12 cellular contexts compared by ENCODE assay signal in genomic region chr15:96337354-96337990, GRCh38. TPM values are rescaled to one million over a fixed set of nuclear protein-coding genes. Genes with fewer than 3 reads are reported as not detected.
DNase-seq lines count a peak whose midpoint lies in the region; ATAC-seq, FAIRE-seq and TF ChIP-seq lines count a peak whose summit lies in the region.
"Had no signal": no experiment of that assay in that cellular context is flagged by ENCODE, and none has a peak within 500 bp of the region (broad histone marks: within the 10 kb centered on the region; RNA-seq: fewer than 3 reads in every experiment).

No MANE protein-coding gene starts in this region.

- H3K36me3 ChIP-seq in A673 (ENCODE audit: insufficient read depth, low read length, poor library complexity, severe bottlenecking) (peaks cover 81% of the 10 kb centered on the region), MG63 (peaks cover 68% of the 10 kb centered on the region), endothelial cell of umbilical vein (ENCODE audit: control insufficient read depth in 2 of 2, extremely low read depth in 1 of 2, insufficient read depth in 2 of 2, low read length in 2 of 2) (peaks cover 34 to 49% of the 10 kb centered on the region in 2 experiments)

- no peaks in the 10 kb centered on the region for H3K79me1 ChIP-seq in H9 (ENCODE audit: insufficient read depth, low read depth, low read length, poor library complexity, severe bottlenecking)

- H3K27ac ChIP-seq in A673 (ENCODE audit: low read depth, low read length, poor library complexity, severe bottlenecking) (peak overlapping the region; percentile 97), endothelial cell of umbilical vein (ENCODE audit: insufficient read depth, low read depth, low read length) (peak overlapping the region; percentile 89), H9 (ENCODE audit: insufficient read length, low read depth, low read length) (no peak overlapping the region)

- H3K79me2 ChIP-seq in endothelial cell of umbilical vein (ENCODE audit: control insufficient read depth, insufficient read depth, low read length) (peaks cover 100% of the 10 kb centered on the region), H9 (ENCODE audit: insufficient read depth, low read length) (no peaks in the 10 kb centered on the region)

- peaks cover 16% of the 10 kb centered on the region for H3K4me1 ChIP-seq in A673 (ENCODE audit: insufficient read depth, low read length, poor library complexity, severe bottlenecking)
- H3K4me1 ChIP-seq in endothelial cell of umbilical vein (ENCODE audit: control insufficient read depth, extremely low read depth, insufficient read depth, low read length): peaks cover 7% of the 10 kb centered on the region
- peaks cover 11% of the 10 kb centered on the region; the same call in 1 of the 2 replicates for H3K4me1 ChIP-seq in H9 (ENCODE audit: insufficient read depth, low read length)

- POLR2A ChIA-PET in A673 (lab: Charles Lee; ENCODE audit: low non-redundant PET) (interaction anchor here (0.5 to 0.6 kb wide), 2 partner anchors 29 to 981 kb away, joined by 5 to 12 read pairs; no protein-coding TSS in a partner anchor), endothelial cell of umbilical vein (lab: Charles Lee) (interaction anchor here (0.6 to 4.2 kb wide), 7 partner anchors 8 to 1173 kb away, joined by 3 to 15 read pairs (median 6); no protein-coding TSS in a partner anchor)

- BruUV-seq in A673 (replicated peaks; lab: Mats Ljungman, UMichigan): no TSS peak
- BruUV-seq in endothelial cell of umbilical vein (replicated peaks; lab: Mats Ljungman, UMichigan): no TSS peak

- no peaks in the 10 kb centered on the region for H3K9me3 ChIP-seq in A673 (ENCODE audit: low read depth, low read length, poor library complexity, severe bottlenecking)
- no peaks in the 10 kb centered on the region for H3K9me3 ChIP-seq in MG63
- no peaks in the 10 kb centered on the region for H3K9me3 ChIP-seq in endothelial cell of umbilical vein (replicated peaks; ENCODE audit: control insufficient read depth, insufficient read depth, low read length)
- no peaks in the 10 kb centered on the region for H3K9me3 ChIP-seq in H9 (ENCODE audit: control insufficient read depth, low read depth, low read length)

- no peaks in the 10 kb centered on the region for H3K27me3 ChIP-seq in A673 (replicated peaks; ENCODE audit: insufficient read depth, low read depth, low read length, poor library complexity)
- H3K27me3 ChIP-seq in MG63: no peaks in the 10 kb centered on the region
- no peaks in the 10 kb centered on the region for H3K27me3 ChIP-seq in endothelial cell of umbilical vein (ENCODE audit: control insufficient read depth in 2 of 2, insufficient read depth in 2 of 2, low read length in 2 of 2)
- peaks cover 61% of the 10 kb centered on the region for H3K27me3 ChIP-seq in H9 (ENCODE audit: insufficient read depth, low read length)

- DNase-seq in A673 (ENCODE audit: low spot score) (no peak), MG63 (no peak), endothelial cell of umbilical vein (ENCODE audit: low read depth, low spot score) (peak; percentile 6), nephron progenitor cell (no peak), H9 (no peak), G401 (ENCODE audit: low spot score) (no peak), middle frontal gyrus (ENCODE audit: extremely low spot score, low spot score) (no peak)
- DNase-seq: CD8-positive, alpha-beta memory T cell; NCI-H446 treated with DMSO at 0.1 percent for 48 hours had no signal

- H3K9me3 Mint-ChIP-seq in nephron progenitor cell (no peaks in the 10 kb centered on the region), H9 (peaks cover 2 to 4% of the 10 kb centered on the region in 2 experiments; a peak in 3 of 5 replicates)
- H3K9me3 Mint-ChIP-seq: stimulated activated naive CD8-positive, alpha-beta T cell treated with anti-CD3 and anti-CD28 coated beads, Interleukin-15, Interleukin-2, amounts not matched to agents 100 ng/mL and 50 ng/mL, for 24 hours had no signal

- no peak overlapping the region for H3T11ph ChIP-seq in H9 (ENCODE audit: low read length)

- dilution Hi-C loops in endothelial cell of umbilical vein (cut with MboI; ENCODE audit: extremely low pct_ligation_motif_present, low sequenced_read_pairs): loop anchor here (25.0 kb wide), 1 partner anchor 1025 kb away; no protein-coding TSS in a partner anchor

- peak overlapping the region; percentile 97 for H3K4me3 Mint-ChIP-seq in nephron progenitor cell
- H3K4me3 Mint-ChIP-seq in H9: peak overlapping the region in 1 of 2 experiments; percentile 47; a peak in 3 of 5 replicates
- H3K4me3 Mint-ChIP-seq: CD8-positive, alpha-beta memory T cell; central memory CD8-positive, alpha-beta T cell; stimulated activated naive CD8-positive, alpha-beta T cell treated with anti-CD3 and anti-CD28 coated beads, Interleukin-15, Interleukin-2, amounts not matched to agents 100 ng/mL and 50 ng/mL, for 24 hours had no signal

- no CpG with 5 or more reads among the region's 14 CpGs for WGBS in H9 (ENCODE audit: extremely low coverage, insufficient read length, low lambda C conversion rate)

- TF ChIP-seq CTCF in A673 (conservative IDR thresholded peaks at IDR 0.05; ENCODE audit: low read depth, low read length): no peak
- TF ChIP-seq CTCF in endothelial cell of umbilical vein (IDR thresholded peaks at IDR 0.05; ENCODE audit: extremely low read depth in 1 of 2, insufficient read depth in 1 of 2, low read depth in 1 of 2, low read length in 2 of 2): no peak
- no peak for TF ChIP-seq CTCF in nephron progenitor cell (IDR thresholded peaks at IDR 0.05)
- TF ChIP-seq CTCF in H9 (conservative IDR thresholded peaks at IDR 0.05): no peak

- H3K9ac ChIP-seq in endothelial cell of umbilical vein (replicated peaks; ENCODE audit: extremely low read depth, insufficient read depth, low read length) (peak overlapping the region; percentile 87), H9 (ENCODE audit: extremely low read depth, insufficient read length, low read length) (no peak overlapping the region)

- no peak overlapping the region for H3K18ac ChIP-seq in H9 (ENCODE audit: insufficient read length, low read depth, low read length)

- no peak overlapping the region for H2BK5ac ChIP-seq in H9 (ENCODE audit: insufficient read length, low read length)

- H4K20me1 ChIP-seq in endothelial cell of umbilical vein (replicated peaks; ENCODE audit: control insufficient read depth, extremely low read depth, insufficient read depth, low read length) (peaks cover 2% of the 10 kb centered on the region), H9 (ENCODE audit: control insufficient read depth, insufficient read depth, insufficient read length) (no peaks in the 10 kb centered on the region)

- H3K23me2 ChIP-seq in H9 (ENCODE audit: insufficient read length, low read depth, low read length, poor library complexity, severe bottlenecking): peaks cover 13% of the 10 kb centered on the region

- H2BK15ac ChIP-seq in H9 (ENCODE audit: low read depth, low read length): no peak overlapping the region

- in situ Hi-C loops in G401 (cut with HindIII; ENCODE audit: low sequenced_read_pairs): no loop called here

- H3K4me1 Mint-ChIP-seq in nephron progenitor cell (peaks cover 66% of the 10 kb centered on the region), H9 (peaks cover 59 to 83% of the 10 kb centered on the region in 2 experiments)

- H3K4ac ChIP-seq in H9 (ENCODE audit: low read depth, low read length): no peak overlapping the region

- H3K4me2 ChIP-seq in endothelial cell of umbilical vein (ENCODE audit: insufficient read depth, low read length) (peak overlapping the region; percentile 97), H9 (ENCODE audit: insufficient read depth, insufficient read length, low read length) (no peak overlapping the region)

- H3K27me3 Mint-ChIP-seq in nephron progenitor cell (ENCODE audit: low read depth, poor library complexity) (peaks cover 32% of the 10 kb centered on the region), H9 (ENCODE audit: low read depth) (peaks cover 83% of the 10 kb centered on the region)

- H4K91ac ChIP-seq in H9 (ENCODE audit: insufficient read length, low read depth, low read length): no peak overlapping the region

- H3K27ac Mint-ChIP-seq in nephron progenitor cell (peak overlapping the region; percentile 94), H9 (no peak overlapping the region)
- H3K27ac Mint-ChIP-seq: CD8-positive, alpha-beta memory T cell; stimulated activated naive CD8-positive, alpha-beta T cell treated with anti-CD3 and anti-CD28 coated beads, Interleukin-15, Interleukin-2, amounts not matched to agents 100 ng/mL and 50 ng/mL, for 24 hours had no signal

- no peak overlapping the region for H4K8ac ChIP-seq in H9 (replicated peaks; ENCODE audit: insufficient read length, low read depth, low read length)

- peak; percentile 59 for FAIRE-seq in endothelial cell of umbilical vein (lab: Jason Lieb, UNC)

- TF ChIP-seq POLR2A in endothelial cell of umbilical vein (IDR thresholded peaks at IDR 0.05; ENCODE audit: low read depth, low read length): no peak

- no peak overlapping the region for H2AFZ ChIP-seq in endothelial cell of umbilical vein (ENCODE audit: low read depth, low read length)
- H2AFZ ChIP-seq in H9 (ENCODE audit: low read length): no peak overlapping the region

- H3K23ac ChIP-seq in H9 (ENCODE audit: insufficient read length, low read depth, low read length): no peak overlapping the region

- H3K36me3 Mint-ChIP-seq in nephron progenitor cell (ENCODE audit: low read depth) (peaks cover 89% of the 10 kb centered on the region), H9 (ENCODE audit: insufficient read depth in 1 of 3, low read depth in 3 of 3) (no peaks in the 10 kb centered on the region)
- H3K36me3 Mint-ChIP-seq: CD8-positive, alpha-beta memory T cell had no signal

- no peak overlapping the region for H3K56ac ChIP-seq in H9 (ENCODE audit: insufficient read length, low read depth, low read length)

- CTCF ChIA-PET in A673 (lab: Charles Lee): interaction anchor here (0.6 to 1.0 kb wide), 2 partner anchors 23 to 908 kb away, joined by 7 to 15 read pairs; no protein-coding TSS in a partner anchor
- CTCF ChIA-PET in endothelial cell of umbilical vein (lab: Charles Lee): interaction anchor here (0.6 to 3.0 kb wide), 6 partner anchors 8 to 1074 kb away, joined by 3 to 21 read pairs (median 4); no protein-coding TSS in a partner anchor

- H3K14ac ChIP-seq in H9 (ENCODE audit: insufficient read depth, low read length): no peak overlapping the region

- H3K4me3 ChIP-seq in A673 (ENCODE audit: low read depth, low read length, poor library complexity, severe bottlenecking) (peak overlapping the region; percentile 77), MG63 (peak overlapping the region; percentile 83), endothelial cell of umbilical vein (replicated peaks in 1 of 3; ENCODE audit: insufficient read depth in 1 of 3, low read depth in 1 of 3, low read length in 3 of 3) (peak overlapping the region; percentile 92 to 99 (median 99))

- H3K9me1 ChIP-seq in endothelial cell of umbilical vein (replicated peaks; ENCODE audit: control insufficient read depth, extremely low read depth, insufficient read depth, low read length): no peaks in the 10 kb centered on the region

- intact Hi-C loops in A673 (cut with micrococcal nuclease; ENCODE audit: unreplicated experiment): loop anchor here (10.0 kb wide), 1 partner anchor 1663 kb away; no protein-coding TSS in a partner anchor
- intact Hi-C loops in endothelial cell of umbilical vein (cut with micrococcal nuclease): no loop called here

- ATAC-seq in HG02571 (IDR thresholded peaks at IDR 0.05; ENCODE audit: unreplicated experiment): no peak

- no peak overlapping the region for H2AK5ac ChIP-seq in H9 (ENCODE audit: insufficient read length, low read length)

- H2BK20ac ChIP-seq in H9 (ENCODE audit: low read depth, low read length, poor library complexity, severe bottlenecking): no peak overlapping the region

- no peak overlapping the region for H2BK120ac ChIP-seq in H9 (ENCODE audit: low read depth, low read length, poor library complexity, severe bottlenecking)

- no peak overlapping the region for H4K5ac ChIP-seq in H9 (ENCODE audit: insufficient read length, low read depth, low read length)

- no peak overlapping the region for H2BK12ac ChIP-seq in H9 (ENCODE audit: insufficient read length, low read depth, low read length)

RNA-seq across cellular contexts. Expression of gene NR2F2, which starts 7.0 kb away (rescaled TPM):
- total RNA-seq in A673 (2021): 106 and 138 TPM in 2 replicates
- 1.3 and 1.9 TPM in 2 replicates for total RNA-seq in MG63 (2014; rRNA removed; shearing (Covaris generic); ENCODE audit: low replicate concordance)
- 153 and 182 TPM in 2 replicates for total RNA-seq in endothelial cell of umbilical vein
- polyA plus RNA-seq in endothelial cell of umbilical vein: 105 and 120 TPM in 2 replicates
- polyA plus RNA-seq in endothelial cell of umbilical vein (2011; cell fraction: cytosol; rRNA removed): 108 and 112 TPM in 2 replicates
- 115 and 122 TPM in 2 replicates for polyA plus RNA-seq in endothelial cell of umbilical vein (2011; cell fraction: nucleus; rRNA removed)
- 242 and 247 TPM in 2 replicates for polyA plus RNA-seq in endothelial cell of umbilical vein (2012)
- polyA minus RNA-seq in endothelial cell of umbilical vein: 77.0 and 94.2 TPM in 2 replicates
- 23.5 TPM for polyA minus RNA-seq in endothelial cell of umbilical vein (2011; cell fraction: cytosol; rRNA and poly(A)+ RNA removed)
- 98.6 and 113 TPM in 2 replicates for polyA minus RNA-seq in endothelial cell of umbilical vein (2011; cell fraction: nucleus; rRNA and poly(A)+ RNA removed)
- total RNA-seq in H9 (2021): 0.24 TPM in 1 of 2 replicates, not detected in the other
- 2.3 and 3.6 TPM in 2 replicates for total RNA-seq in G401 (2014; rRNA removed; shearing (Covaris generic))
- total RNA-seq: CD8-positive, alpha-beta memory T cell had no signal
- polyA plus RNA-seq: CD8-positive, alpha-beta memory T cell had no signal

Comparison
In these comparisons a context has a peak if more than half of its experiments do, and no peak if none do; other contexts are left out.
1. RNA of gene NR2F2, which starts 7.0 kb away (total RNA-seq): 153 to 182 TPM in endothelial cell of umbilical vein and 106 to 138 TPM in A673; 2.3 to 3.6 TPM in G401, 1.3 to 1.9 TPM in MG63 and 0.24 TPM in H9; every median in the first group is over 10 times any median in the second.
2. Peak in every context shown above with its lines, with median percentiles within 50 percentile points of each other: H3K4me3 ChIP-seq.